Comparison of ENCODE assay signal across 23 cellular contexts in the genomic region with DNA sequence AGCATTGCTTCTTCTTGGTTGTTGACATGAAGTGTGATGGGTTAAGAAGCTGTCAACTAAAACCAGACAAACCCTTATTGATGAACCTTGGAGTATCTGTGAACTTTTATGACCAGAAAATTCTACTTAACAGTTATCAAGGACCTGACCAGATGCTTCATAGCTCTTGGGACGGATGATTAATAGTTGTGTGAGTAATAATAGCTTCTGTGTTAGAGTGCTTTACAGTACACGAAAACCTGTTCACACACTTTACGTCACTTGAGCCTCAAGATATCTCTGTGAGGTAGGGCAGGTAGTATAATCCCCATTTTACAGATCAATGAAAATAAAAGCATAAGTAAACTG. TPM values are rescaled to one million over a fixed set of nuclear protein-coding genes. Genes with fewer than 3 reads are reported as not detected.
DNase-seq lines count a peak whose midpoint lies in the region; FAIRE-seq and TF ChIP-seq lines count a peak whose summit lies in the region.
"Had no signal": no experiment of that assay in that cellular context is flagged by ENCODE, and none has a peak within 500 bp of the region (broad histone marks: within the 10 kb centered on the region; RNA-seq: fewer than 3 reads in every experiment).

No MANE protein-coding gene starts in this region.

- TF ChIP-seq CTCF in HFFc6 (IDR thresholded peaks at IDR 0.05) (no peak), epithelial cell of esophagus (IDR thresholded peaks at IDR 0.05; ENCODE audit: insufficient read depth, low read depth, low read length, missing control alignments) (no peak), osteoblast (IDR thresholded peaks at IDR 0.05; ENCODE audit: extremely low read depth, low read depth, low read length) (no peak)

- H3K36me3 ChIP-seq in osteoblast (ENCODE audit: insufficient read depth, low read length) = no peaks in the 10 kb centered on the region
- H3K36me3 ChIP-seq: BE2C, prostate gland, vagina had no signal

- H3K9me3 Mint-ChIP-seq in HFFc6 = no peaks in the 10 kb centered on the region
- H3K9me3 Mint-ChIP-seq: activated CD4-positive, alpha-beta memory T cell treated with anti-CD3 and anti-CD28 coated beads for 36 hours; activated naive CD4-positive, alpha-beta T cell treated with anti-CD3 and anti-CD28 coated beads for 36 hours; natural killer cell; T-cell had no signal

- H3K27me3 Mint-ChIP-seq in HFFc6 (ENCODE audit: insufficient read depth) = no peaks in the 10 kb centered on the region
- H3K27me3 Mint-ChIP-seq: activated CD4-positive, alpha-beta memory T cell treated with anti-CD3 and anti-CD28 coated beads for 36 hours had no signal

- DNase-seq in HFFc6 (no peak), NCI-H69 (lab: John Stamatoyannopoulos, UW) (peak; percentile 65), epithelial cell of esophagus (ENCODE audit: low read depth) (peak; percentile 74), osteoblast (ENCODE audit: insufficient read length, low spot score, missing footprints) (no peak), GM19239 (ENCODE audit: insufficient read length, low spot score) (no peak), NAMALWA (ENCODE audit: low spot score) (no peak), activated gamma-delta T cell treated with Interleukin-2 at 50 U/mL for 16 hours (no peak)
- DNase-seq: activated CD4-positive, alpha-beta memory T cell treated with anti-CD3 and anti-CD28 coated beads for 36 hours; activated naive CD4-positive, alpha-beta T cell treated with anti-CD3 and anti-CD28 coated beads for 36 hours; BE2C; cortex of kidney; GF-D8; head of caudate nucleus; KBM-7; natural killer cell; NCI-H1048; Right ventricle myocardium superior; stimulated activated CD4-positive, alpha-beta T cell treated with anti-CD3 and anti-CD28 coated beads, Interleukin-4, amount 100 ng/mL, for 4 hours; T-cell had no signal

- H3K79me2 ChIP-seq in osteoblast (ENCODE audit: insufficient read depth, low read length) = no peaks in the 10 kb centered on the region

- H3K4me3 Mint-ChIP-seq in HFFc6 = no peak overlapping the region
- H3K4me3 Mint-ChIP-seq: activated CD4-positive, alpha-beta memory T cell treated with anti-CD3 and anti-CD28 coated beads for 36 hours; activated naive CD4-positive, alpha-beta T cell treated with anti-CD3 and anti-CD28 coated beads for 36 hours; natural killer cell; T-cell had no signal

- H3K4me3 ChIP-seq in epithelial cell of esophagus (ENCODE audit: low read length) = no peak overlapping the region
- no peak overlapping the region for H3K4me3 ChIP-seq in osteoblast (ENCODE audit: insufficient read depth, low read length)
- H3K4me3 ChIP-seq: GM12878, prostate gland, skin epidermis, vagina had no signal

- H3K4me2 ChIP-seq in osteoblast (ENCODE audit: insufficient read depth, low read length) = no peak overlapping the region

- H3K4me1 ChIP-seq in osteoblast (ENCODE audit: insufficient read depth, low read length) = peaks cover 31% of the 10 kb centered on the region
- H3K4me1 ChIP-seq: prostate gland had no signal

- H3K4me1 Mint-ChIP-seq in HFFc6 (ENCODE audit: low read depth) = peaks cover 36% of the 10 kb centered on the region
- H3K4me1 Mint-ChIP-seq: natural killer cell, T-cell had no signal

- H3K36me3 Mint-ChIP-seq in HFFc6 (ENCODE audit: low read depth) = 0 out of 2 replicates have a peak, but pooled peaks cover under 1% of the 10 kb centered on the region
- H3K36me3 Mint-ChIP-seq: activated CD4-positive, alpha-beta memory T cell treated with anti-CD3 and anti-CD28 coated beads for 36 hours; natural killer cell; T-cell had no signal

- peak overlapping the region; percentile 41 for H3K27ac ChIP-seq in osteoblast (ENCODE audit: low read depth, low read length)
- H3K27ac ChIP-seq: skin epidermis, vagina had no signal

- H4K20me1 ChIP-seq in osteoblast (ENCODE audit: insufficient read depth, low read length) = no peaks in the 10 kb centered on the region

- no peak overlapping the region for H2AFZ ChIP-seq in osteoblast (ENCODE audit: low read length)

- H3K9me3 ChIP-seq in osteoblast (ENCODE audit: low read depth, low read length) = no peaks in the 10 kb centered on the region
- H3K9me3 ChIP-seq: BE2C, prostate gland, vagina had no signal

- H3K27ac Mint-ChIP-seq in HFFc6 = peak overlapping the region; percentile 42; the same call in 1 of the 2 replicates
- H3K27ac Mint-ChIP-seq: activated CD4-positive, alpha-beta memory T cell treated with anti-CD3 and anti-CD28 coated beads for 36 hours; activated naive CD4-positive, alpha-beta T cell treated with anti-CD3 and anti-CD28 coated beads for 36 hours; natural killer cell; T-cell had no signal

- no peaks in the 10 kb centered on the region for H3K27me3 ChIP-seq in osteoblast (ENCODE audit: insufficient read depth, low read length)
- H3K27me3 ChIP-seq: BE2C, vagina had no signal

- no peak for FAIRE-seq in GM19239 (lab: Jason Lieb, UNC)
- FAIRE-seq: GM12878 had no signal

RNA-seq across cellular contexts. Expression of a gene that starts 58.2 kb away (rescaled TPM):
- total RNA-seq in HFFc6 (2021; fragmentation: NEBNext Ultra II Directional; extraction: Animal tissue kit (Norgen Biotek cat#: 25700)) = 100 to 1,000 TPM; 116 to 185 (median 129) TPM
- total RNA-seq in osteoblast = 38.4 and 39.2 TPM in 2 replicates

Comparison
In these comparisons a context has a peak if more than half of its experiments do, and no peak if none do; other contexts are left out.
1. DNase-seq: peak in NCI-H69 (single experiment) and epithelial cell of esophagus (single experiment); none in HFFc6 (single experiment), osteoblast (single experiment), GM19239 (single experiment), NAMALWA (single experiment) and activated gamma-delta T cell treated with Interleukin-2 at 50 U/mL for 16 hours (single experiment).